Comparison of ENCODE assay signal across 15 cellular contexts in the genomic region with DNA sequence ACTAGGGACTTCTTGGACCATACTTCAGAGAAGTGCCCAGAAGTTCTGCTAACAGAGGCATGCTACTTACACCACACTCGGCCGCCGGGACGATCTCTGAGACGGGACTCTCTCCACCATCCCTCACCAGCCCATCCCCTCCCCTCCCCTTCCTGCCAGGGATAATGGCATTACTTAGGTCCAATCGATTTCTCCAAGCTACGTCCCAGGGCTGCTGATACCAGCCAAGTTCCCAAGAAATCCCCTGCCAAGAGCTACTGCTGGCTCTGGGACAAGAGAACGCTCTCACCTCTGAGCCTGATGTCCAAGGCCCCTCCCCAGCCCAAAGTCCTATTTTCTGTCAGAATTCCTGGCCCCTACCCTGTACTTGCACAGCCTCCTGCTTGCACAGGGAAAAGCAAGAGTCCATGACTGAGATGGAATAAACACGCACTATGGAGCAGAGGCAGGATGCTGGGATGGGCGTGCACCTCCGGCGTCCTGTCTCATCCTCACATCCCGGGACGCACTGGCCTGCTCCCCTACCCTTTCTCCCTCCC. TPM values are rescaled to one million over a fixed set of nuclear protein-coding genes. Genes with fewer than 3 reads are reported as not detected.
"Had no signal": no experiment of that assay in that cellular context is flagged by ENCODE, and none has a peak within 500 bp of the region (broad histone marks: within the 10 kb centered on the region; RNA-seq: fewer than 3 reads in every experiment).

No MANE protein-coding gene starts in this region.

- H3K4me1 ChIP-seq: foreskin keratinocyte, vagina had no signal

- H3K36me3 ChIP-seq: neutrophil, tibial nerve, vagina had no signal

- DNase-seq: activated CD4-positive, alpha-beta T cell treated with anti-CD3 and anti-CD28 coated beads, Interleukin-2, amount 10 ng/mL, durations not matched to agents 24 days and 14 days; activated CD4-positive, CD25-positive, alpha-beta regulatory T cell; activated naive CD4-positive, alpha-beta T cell treated with anti-CD3 and anti-CD28 coated beads for 36 hours; cortex of kidney; effector CD8-positive, alpha-beta T cell; foreskin keratinocyte; naive B cell; stimulated activated CD4-positive, alpha-beta T cell treated with anti-CD3 and anti-CD28 coated beads, Interleukin-4, amount 100 ng/mL, for 24 hours; stimulated activated naive CD4-positive, alpha-beta T cell treated with Interleukin-2 at 50 U/mL for 16 hours; SW 1271 had no signal

- H3K9me3 ChIP-seq: neutrophil, tibial nerve, vagina had no signal

- H3K4me3 ChIP-seq: skin epidermis, tibial nerve, vagina had no signal

- ATAC-seq: foreskin keratinocyte had no signal

- H3K36me3 Mint-ChIP-seq: naive B cell had no signal

- H3K27ac Mint-ChIP-seq: activated naive CD4-positive, alpha-beta T cell treated with anti-CD3 and anti-CD28 coated beads for 36 hours; activated T-helper 2 cell treated with anti-CD3 and anti-CD28 coated beads, Interferon-gamma antibody, Interleukin-2, Interleukin-4, amounts not matched to agents 10 μg/mL and 5 μg/mL and 100 μg/mL, durations not matched to agents 14 hours and 24 hours and 36 hours had no signal

- H3K27me3 Mint-ChIP-seq: activated CD4-positive, alpha-beta T cell treated with anti-CD3 and anti-CD28 coated beads, Interleukin-2, amount 10 ng/mL, durations not matched to agents 24 days and 14 days had no signal

- H3K9me3 Mint-ChIP-seq: activated CD4-positive, alpha-beta T cell treated with anti-CD3 and anti-CD28 coated beads, Interleukin-2, amount 10 ng/mL, durations not matched to agents 24 days and 14 days; activated naive CD4-positive, alpha-beta T cell treated with anti-CD3 and anti-CD28 coated beads for 36 hours; activated T-helper 2 cell treated with anti-CD3 and anti-CD28 coated beads, Interferon-gamma antibody, Interleukin-2, Interleukin-4, amounts not matched to agents 10 μg/mL and 5 μg/mL and 100 μg/mL, durations not matched to agents 14 hours and 24 hours and 36 hours; naive B cell had no signal

- H3K27ac ChIP-seq: foreskin keratinocyte, neutrophil, skin epidermis, tibial nerve, vagina had no signal

- H3K4me3 Mint-ChIP-seq: activated CD4-positive, alpha-beta T cell treated with anti-CD3 and anti-CD28 coated beads, Interleukin-2, amount 10 ng/mL, durations not matched to agents 24 days and 14 days; activated naive CD4-positive, alpha-beta T cell treated with anti-CD3 and anti-CD28 coated beads for 36 hours had no signal

- H3K27me3 ChIP-seq: foreskin keratinocyte, neutrophil, tibial nerve, vagina had no signal

RNA-seq across cellular contexts. Expression of gene KLHL35, which starts 50.0 kb away (rescaled TPM):
- total RNA-seq: vagina had no signal
